Comparison of ENCODE assay signal across 1 cellular context in genomic region chr17:74445156-74445555, GRCh38.
TF ChIP-seq lines count a peak whose summit lies in the region.

No MANE protein-coding gene starts in this region.

TF ChIP-seq in K562, 482 proteins besides CTCF, POLR2A, EP300 and RAD21:
- TF ChIP-seq ZNF384 (IDR thresholded peaks at IDR 0.05; ENCODE audit: low read depth, low read length): peak; percentile 47; the same call in 1 of the 2 replicates
- TF ChIP-seq, protein P1, sequence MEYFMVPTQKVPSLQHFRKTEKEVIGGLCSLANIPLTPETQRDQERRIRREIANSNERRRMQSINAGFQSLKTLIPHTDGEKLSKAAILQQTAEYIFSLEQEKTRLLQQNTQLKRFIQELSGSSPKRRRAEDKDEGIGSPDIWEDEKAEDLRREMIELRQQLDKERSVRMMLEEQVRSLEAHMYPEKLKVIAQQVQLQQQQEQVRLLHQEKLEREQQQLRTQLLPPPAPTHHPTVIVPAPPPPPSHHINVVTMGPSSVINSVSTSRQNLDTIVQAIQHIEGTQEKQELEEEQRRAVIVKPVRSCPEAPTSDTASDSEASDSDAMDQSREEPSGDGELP (CRISPR knock-in tag; IDR thresholded peaks at IDR 0.05; ENCODE audit: borderline replicate concordance): 0 out of 2 replicates have a peak, but pooled peaks have one; percentile 29
- no peak for TF ChIP-seq CREBBP (IDR thresholded peaks at IDR 0.05; ENCODE audit: low read depth, low read length)
